In the genomic region with DNA sequence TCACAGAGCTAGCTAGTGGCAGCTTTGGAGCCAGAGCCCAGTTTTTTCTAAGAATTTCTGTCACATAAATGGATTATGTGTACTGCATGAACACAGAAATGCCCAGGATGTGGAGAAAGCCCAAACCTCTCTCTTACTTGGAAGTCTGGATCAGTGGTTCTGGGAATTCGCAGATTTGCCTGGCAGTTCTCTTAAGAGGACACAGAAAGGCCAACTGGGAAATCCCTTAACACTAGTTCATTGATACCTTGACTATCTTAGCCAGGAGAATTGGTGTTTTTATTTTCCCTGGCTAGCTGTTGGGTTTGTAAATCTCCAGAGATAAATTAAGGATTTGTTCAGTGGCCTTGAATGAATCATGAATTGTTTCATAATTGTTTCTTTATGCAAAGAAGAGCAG, we compare ENCODE assay signal across 29 cellular contexts.
"Had no signal": no experiment of that assay in that cellular context is flagged by ENCODE, and none has a peak within 500 bp of the region (broad histone marks: within the 10 kb centered on the region; RNA-seq: fewer than 3 reads in every experiment).

No MANE protein-coding gene starts in this region.

- ATAC-seq: activated CD8-positive, alpha-beta T cell treated with anti-CD3 and anti-CD28 coated beads for 36 hours; activated naive CD4-positive, alpha-beta T cell treated with anti-CD3 and anti-CD28 coated beads, Interleukin-2, amount 50 U/mL, for 72 hours; activated T-cell treated with anti-CD3 and anti-CD28 coated beads, Interleukin-2, amount 50 U/mL, for 4 hours; activated T-cell treated with anti-CD3 and anti-CD28 coated beads, Interleukin-2, amount 50 U/mL, for 72 hours; activated T-helper 17 cell treated with anti-CD3 and anti-CD28 coated beads, Interleukin-2, amount 50 U/mL, for 72 hours; body of pancreas had no signal

- DNase-seq: activated B cell treated with CpG ODN at 0.5 μM for 24 hours; activated CD4-positive, alpha-beta memory T cell treated with anti-CD3 and anti-CD28 coated beads for 36 hours; activated CD4-positive, alpha-beta T cell treated with anti-CD3 and anti-CD28 coated beads for 4 hours; activated CD4-positive, alpha-beta T cell treated with anti-CD3 and anti-CD28 coated beads, Interleukin-2, amount 10 ng/mL, durations not matched to agents 24 days and 14 days; activated CD4-positive, alpha-beta T cell treated with anti-CD3 and anti-CD28 coated beads, Interleukin-2, amount 50 U/mL, for 1 hour; activated CD4-positive, alpha-beta T cell treated with anti-CD3 and anti-CD28 coated beads, Interleukin-2, amount 50 U/mL, for 4 hours; activated CD4-positive, CD25-positive, alpha-beta regulatory T cell treated with anti-CD3 and anti-CD28 coated beads, Interleukin-2, amount 50 U/mL, for 72 hours; activated CD8-positive, alpha-beta memory T cell treated with anti-CD3 and anti-CD28 coated beads, Interleukin-2, amount 50 U/mL, for 4 hours; activated CD8-positive, alpha-beta T cell treated with anti-CD3 and anti-CD28 coated beads for 36 hours; activated effector memory CD4-positive, alpha-beta T cell treated with anti-CD3 and anti-CD28 coated beads, Interleukin-2, amount 50 U/mL, for 16 hours; activated gamma-delta T cell treated with Interleukin-2 at 50 U/mL for 16 hours; activated naive CD4-positive, alpha-beta T cell; activated naive CD4-positive, alpha-beta T cell treated with anti-CD3 and anti-CD28 coated beads for 36 hours; activated naive CD4-positive, alpha-beta T cell treated with anti-CD3 and anti-CD28 coated beads, Interleukin-2, amount 50 U/mL, for 16 hours; activated naive CD8-positive, alpha-beta T cell treated with anti-CD3 and anti-CD28 coated beads for 36 hours; activated T-cell treated with anti-CD3 and anti-CD28 coated beads for 4 hours; activated T-cell treated with anti-CD3 and anti-CD28 coated beads, Interleukin-2, amount 50 U/mL, for 1 hour; activated T-cell treated with anti-CD3 and anti-CD28 coated beads, Interleukin-2, amount 50 U/mL, for 4 hours; activated T-cell treated with anti-CD3 and anti-CD28 coated beads, Interleukin-2, amount 50 U/mL, for 72 hours; amniotic stem cell; aorta; body of pancreas; brain microvascular endothelial cell; cerebellar nuclear complex; T-helper 1 cell; T-helper 2 cell; T-helper 9 cell had no signal
